ENCODE assay signal across 2 cellular contexts in genomic region chr1:154777151-154777550, GRCh38.
TF ChIP-seq lines count a peak whose summit lies in the region.

No MANE protein-coding gene starts in this region.

TF ChIP-seq in GM12878, 131 proteins besides CTCF, POLR2A, EP300 and RAD21:
- TF ChIP-seq RUNX3 (IDR thresholded peaks at IDR 0.05; ENCODE audit: low read length) (0 out of 2 replicates have a peak, but pooled peaks have one; percentile 9), CHD1 (IDR thresholded peaks at IDR 0.05; ENCODE audit: low read depth, low read length) (no peak)

TF ChIP-seq in HepG2, 621 proteins besides CTCF, POLR2A, EP300 and RAD21:
- TF ChIP-seq, protein P1, sequence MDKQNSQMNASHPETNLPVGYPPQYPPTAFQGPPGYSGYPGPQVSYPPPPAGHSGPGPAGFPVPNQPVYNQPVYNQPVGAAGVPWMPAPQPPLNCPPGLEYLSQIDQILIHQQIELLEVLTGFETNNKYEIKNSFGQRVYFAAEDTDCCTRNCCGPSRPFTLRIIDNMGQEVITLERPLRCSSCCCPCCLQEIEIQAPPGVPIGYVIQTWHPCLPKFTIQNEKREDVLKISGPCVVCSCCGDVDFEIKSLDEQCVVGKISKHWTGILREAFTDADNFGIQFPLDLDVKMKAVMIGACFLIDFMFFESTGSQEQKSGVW (CRISPR knock-in tag; IDR thresholded peaks at IDR 0.05; ENCODE audit: borderline replicate concordance), result no peak
- TF ChIP-seq BRD4 (CRISPR knock-in tag; IDR thresholded peaks at IDR 0.05) (no peak), MEIS1 (CRISPR knock-in tag; IDR thresholded peaks at IDR 0.05; ENCODE audit: borderline replicate concordance) (no peak), MLX (CRISPR knock-in tag; IDR thresholded peaks at IDR 0.05) (no peak), RFX1 (IDR thresholded peaks at IDR 0.05) (no peak), ZNF253 (CRISPR knock-in tag; IDR thresholded peaks at IDR 0.05; ENCODE audit: borderline replicate concordance) (no peak), ZNF354B (CRISPR knock-in tag; IDR thresholded peaks at IDR 0.05) (no peak), ZZZ3 (CRISPR knock-in tag; IDR thresholded peaks at IDR 0.05; ENCODE audit: borderline replicate concordance) (no peak), ARNTL (CRISPR knock-in tag; IDR thresholded peaks at IDR 0.05) (no peak), REXO4 (CRISPR knock-in tag; IDR thresholded peaks at IDR 0.05; ENCODE audit: borderline replicate concordance) (no peak), ZNF431 (CRISPR knock-in tag; IDR thresholded peaks at IDR 0.05; ENCODE audit: borderline replicate concordance, low read depth) (no peak), ZNF674 (CRISPR knock-in tag; IDR thresholded peaks at IDR 0.05; ENCODE audit: low read depth) (no peak), SETDB1 (CRISPR knock-in tag; IDR thresholded peaks at IDR 0.05; ENCODE audit: borderline replicate concordance) (no peak), HOXA5 (CRISPR knock-in tag; IDR thresholded peaks at IDR 0.05) (no peak), ZNF784 (CRISPR knock-in tag; IDR thresholded peaks at IDR 0.05; ENCODE audit: borderline replicate concordance) (no peak), NFIC (IDR thresholded peaks at IDR 0.05; ENCODE audit: low read length) (no peak)
